ENCODE assay signal across 8 cellular contexts in genomic region chr3:52001443-52001974, GRCh38. TPM values are rescaled to one million over a fixed set of nuclear protein-coding genes. Genes with fewer than 3 reads are reported as not detected.
DNase-seq lines count a peak whose midpoint lies in the region; ATAC-seq, FAIRE-seq and TF ChIP-seq lines count a peak whose summit lies in the region.

No MANE protein-coding gene starts in this region.

- H3K27ac ChIP-seq in A549: no peak overlapping the region

- TF ChIP-seq RAD21 in A549 (conservative IDR thresholded peaks at IDR 0.05 in 1 of 2, IDR thresholded peaks at IDR 0.05 in 1 of 2): peak; percentile 92 to 94

- H3K27ac Mint-ChIP-seq in activated CD8-positive, alpha-beta T cell treated with anti-CD3 and anti-CD28 coated beads, Interleukin-2, amount 10 ng/mL, durations not matched to agents 7 days and 5 days: no peak overlapping the region

- peaks cover 10% of the 10 kb centered on the region for H3K27me3 Mint-ChIP-seq in activated CD8-positive, alpha-beta T cell treated with anti-CD3 and anti-CD28 coated beads, Interleukin-2, amount 10 ng/mL, durations not matched to agents 7 days and 5 days (ENCODE audit: low read depth)

- no peak for TF ChIP-seq EP300 in A549 (IDR thresholded peaks at IDR 0.05)

- POLR2A ChIA-PET in A549 (lab: Yijun Ruan, JAX): no interaction called here
- POLR2A ChIA-PET in activated CD8-positive, alpha-beta T cell treated with anti-CD3 and anti-CD28 coated beads, Interleukin-2, amount 10 ng/mL, durations not matched to agents 7 days and 5 days (lab: Charles Lee): interaction anchor here (0.6 to 1.3 kb wide), 4 partner anchors 11 to 145 kb away, joined by 3 read pairs; partner anchors contain the start of gene PARP3

- no peaks in the 10 kb centered on the region for H3K9me3 ChIP-seq in A549

- peak overlapping the region; percentile 51; the same call in 2 of the 3 replicates for H3K4me2 ChIP-seq in A549

- WGBS in A549 (ENCODE audit: missing lambda C conversion rate): under 1% methylated on average over 13 of the region's 18 CpGs

- no peak for TF ChIP-seq POLR2A in A549 (IDR thresholded peaks at IDR 0.05; ENCODE audit: low read length)

- CTCF ChIA-PET in A549 (lab: Yijun Ruan, JAX): interaction anchor here (0.6 to 7.3 kb wide), 54 partner anchors 9 to 445 kb away, joined by 3 to 218 read pairs (median 4); partner anchors contain the start of genes ACY1, DUSP7, PARP3 and POC1A
- CTCF ChIA-PET in activated CD8-positive, alpha-beta T cell treated with anti-CD3 and anti-CD28 coated beads, Interleukin-2, amount 10 ng/mL, durations not matched to agents 7 days and 5 days (lab: Charles Lee): interaction anchor here (0.6 to 6.4 kb wide), 46 partner anchors 8 to 338 kb away, joined by 3 to 115 read pairs (median 4); partner anchors contain the start of genes ACY1, DUSP7, POC1A and TLR9

- DNase-seq in A549 (ENCODE audit: low read depth in 1 of 2, low spot score in 1 of 2) (peak; percentile 64 to 85), GM18507 (ENCODE audit: extremely low spot score, insufficient read length, low read depth) (peak; percentile 87), NCI-H748 treated with DMSO at 0.1 percent for 48 hours (lab: John Stamatoyannopoulos, UW) (peak; percentile 49), midbrain (lab: John Stamatoyannopoulos, UW) (peak; percentile 62)
- DNase-seq in activated CD8-positive, alpha-beta T cell treated with anti-CD3 and anti-CD28 coated beads, Interleukin-2, amount 10 ng/mL, durations not matched to agents 7 days and 5 days: peak; percentile 92
- peak; percentile 88 for DNase-seq in effector CD8-positive, alpha-beta T cell (lab: John Stamatoyannopoulos, UW)
- peak; percentile 66 to 75 for DNase-seq in stimulated activated CD8-positive, alpha-beta memory T cell treated with anti-CD3 and anti-CD28 coated beads, Interleukin-4, amount 100 ng/mL, for 4 hours (ENCODE audit: low read depth in 2 of 2, low spot score in 1 of 2)

- H3K4me3 Mint-ChIP-seq in activated CD8-positive, alpha-beta T cell treated with anti-CD3 and anti-CD28 coated beads, Interleukin-2, amount 10 ng/mL, durations not matched to agents 7 days and 5 days: no peak overlapping the region

- no peaks in the 10 kb centered on the region for H3K36me3 Mint-ChIP-seq in activated CD8-positive, alpha-beta T cell treated with anti-CD3 and anti-CD28 coated beads, Interleukin-2, amount 10 ng/mL, durations not matched to agents 7 days and 5 days (ENCODE audit: low read depth)

- peak; percentile 83 for TF ChIP-seq CTCF in A549 (IDR thresholded peaks at IDR 0.05)

- no peak overlapping the region for H3K4me3 ChIP-seq in A549

- H3K4me1 Mint-ChIP-seq in activated CD8-positive, alpha-beta T cell treated with anti-CD3 and anti-CD28 coated beads, Interleukin-2, amount 10 ng/mL, durations not matched to agents 7 days and 5 days (ENCODE audit: low read depth): peaks cover 24% of the 10 kb centered on the region

- H3K9me3 Mint-ChIP-seq in activated CD8-positive, alpha-beta T cell treated with anti-CD3 and anti-CD28 coated beads, Interleukin-2, amount 10 ng/mL, durations not matched to agents 7 days and 5 days (ENCODE audit: insufficient read depth): no peaks in the 10 kb centered on the region

- peaks cover 9% of the 10 kb centered on the region; the same call in 1 of the 3 replicates for H3K4me1 ChIP-seq in A549

- FAIRE-seq in A549 (lab: Jason Lieb, UNC) (no peak), GM18507 (lab: Jason Lieb, UNC) (peak; percentile 91)

- ATAC-seq in A549: peak; percentile 78 to 95
- peak; percentile 68 for ATAC-seq in HG03196 (IDR thresholded peaks at IDR 0.05; ENCODE audit: unreplicated experiment)
- ATAC-seq in activated CD8-positive, alpha-beta T cell treated with anti-CD3 and anti-CD28 coated beads, Interleukin-2, amount 10 ng/mL, durations not matched to agents 7 days and 5 days: peak; percentile 98

TF ChIP-seq in A549, 52 proteins besides CTCF, POLR2A, EP300 and RAD21:
- TF ChIP-seq TP53 (CRISPR knock-in tag; IDR thresholded peaks at IDR 0.05): no peak
- TF ChIP-seq SMC3 (IDR thresholded peaks at IDR 0.05): peak; percentile 89
TF ChIP-seq in A549: peak in this region for 1.

RNA-seq across cellular contexts. Expression of gene RPL29, which starts 5.8 kb away (rescaled TPM):
- polyA plus RNA-seq in A549 (2011; rRNA removed) (808 and 909 TPM in 2 replicates), A549 (2017; fragmentation: RNase III; extraction: RNeasy Plus Mini Kit Qiagen cat#74134 plus additional on column Dnase treatment) (1,098 to 1,170 TPM (median 1,152 TPM) in 3 replicates)
- polyA plus RNA-seq in A549 (2012; cell fraction: cytosol; rRNA removed): 1,629 and 1,737 TPM in 2 replicates
- 758 and 846 TPM in 2 replicates for polyA plus RNA-seq in A549 (2012; cell fraction: nucleus; rRNA removed)
- polyA minus RNA-seq in A549 (2011; rRNA and poly(A)+ RNA removed): 488 and 529 TPM in 2 replicates
- total RNA-seq in activated CD8-positive, alpha-beta T cell treated with anti-CD3 and anti-CD28 coated beads, Interleukin-2, amount 10 ng/mL, durations not matched to agents 7 days and 5 days: 1,000 to 10,000 TPM; 1,199 to 1,266 TPM

RNA-seq across cellular contexts. Expression of gene ACY1, which starts 18.2 kb away (rescaled TPM):
- polyA plus RNA-seq in A549 (2011; rRNA removed) (21.1 and 25.1 TPM in 2 replicates), A549 (2017; fragmentation: RNase III; extraction: RNeasy Plus Mini Kit Qiagen cat#74134 plus additional on column Dnase treatment) (19.9 to 21.4 TPM (median 20.7 TPM) in 3 replicates)
- 41.4 and 48.5 TPM in 2 replicates for polyA plus RNA-seq in A549 (2012; cell fraction: cytosol; rRNA removed)
- polyA plus RNA-seq in A549 (2012; cell fraction: nucleus; rRNA removed): 73.1 and 85.8 TPM in 2 replicates
- 44.2 and 48.5 TPM in 2 replicates for polyA minus RNA-seq in A549 (2011; rRNA and poly(A)+ RNA removed)
- total RNA-seq in activated CD8-positive, alpha-beta T cell treated with anti-CD3 and anti-CD28 coated beads, Interleukin-2, amount 10 ng/mL, durations not matched to agents 7 days and 5 days: 10 to 100 TPM; 17.4 to 21.2 TPM

RNA-seq across cellular contexts. Expression of gene ABHD14A, which starts 26.6 kb away (rescaled TPM):
- polyA plus RNA-seq in A549 (2011; rRNA removed): 6.3 and 7.5 TPM in 2 replicates
- polyA plus RNA-seq in A549 (2012; cell fraction: cytosol; rRNA removed): 26.3 and 32.3 TPM in 2 replicates
- polyA plus RNA-seq in A549 (2012; cell fraction: nucleus; rRNA removed): 16.0 and 22.2 TPM in 2 replicates
- polyA plus RNA-seq in A549 (2017; fragmentation: RNase III; extraction: RNeasy Plus Mini Kit Qiagen cat#74134 plus additional on column Dnase treatment): 9.1 to 9.5 TPM (median 9.5 TPM) in 3 replicates
- polyA minus RNA-seq in A549 (2011; rRNA and poly(A)+ RNA removed): 6.1 and 7.1 TPM in 2 replicates
- total RNA-seq in activated CD8-positive, alpha-beta T cell treated with anti-CD3 and anti-CD28 coated beads, Interleukin-2, amount 10 ng/mL, durations not matched to agents 7 days and 5 days: 10 to 100 TPM; 10.5 to 11.7 TPM

RNA-seq across cellular contexts. Expression of gene ABHD14B, which starts 27.7 kb away (rescaled TPM):
- 37.9 and 39.7 TPM in 2 replicates for polyA plus RNA-seq in A549 (2011; rRNA removed)
- polyA plus RNA-seq in A549 (2012; cell fraction: cytosol; rRNA removed): 28.5 and 45.0 TPM in 2 replicates
- polyA plus RNA-seq in A549 (2012; cell fraction: nucleus; rRNA removed): 26.0 and 34.7 TPM in 2 replicates
- 23.2 to 27.2 TPM (median 23.5 TPM) in 3 replicates for polyA plus RNA-seq in A549 (2017; fragmentation: RNase III; extraction: RNeasy Plus Mini Kit Qiagen cat#74134 plus additional on column Dnase treatment)
- polyA minus RNA-seq in A549 (2011; rRNA and poly(A)+ RNA removed): 33.5 and 39.5 TPM in 2 replicates
- 10 to 100 TPM; 31.4 to 38.0 TPM for total RNA-seq in activated CD8-positive, alpha-beta T cell treated with anti-CD3 and anti-CD28 coated beads, Interleukin-2, amount 10 ng/mL, durations not matched to agents 7 days and 5 days

RNA-seq across cellular contexts. Expression of gene PCBP4, which starts 34.3 kb away (rescaled TPM):
- polyA plus RNA-seq in A549 (2011; rRNA removed) (8.6 and 9.3 TPM in 2 replicates), A549 (2017; fragmentation: RNase III; extraction: RNeasy Plus Mini Kit Qiagen cat#74134 plus additional on column Dnase treatment) (10.9 to 11.5 TPM (median 11.0 TPM) in 3 replicates)
- polyA plus RNA-seq in A549 (2012; cell fraction: cytosol; rRNA removed): 18.9 and 23.2 TPM in 2 replicates
- 41.2 and 47.3 TPM in 2 replicates for polyA plus RNA-seq in A549 (2012; cell fraction: nucleus; rRNA removed)
- polyA minus RNA-seq in A549 (2011; rRNA and poly(A)+ RNA removed): 12.2 and 17.2 TPM in 2 replicates
- total RNA-seq in activated CD8-positive, alpha-beta T cell treated with anti-CD3 and anti-CD28 coated beads, Interleukin-2, amount 10 ng/mL, durations not matched to agents 7 days and 5 days: 10 to 100 TPM; 12.7 to 16.1 TPM
